In the genomic region with DNA sequence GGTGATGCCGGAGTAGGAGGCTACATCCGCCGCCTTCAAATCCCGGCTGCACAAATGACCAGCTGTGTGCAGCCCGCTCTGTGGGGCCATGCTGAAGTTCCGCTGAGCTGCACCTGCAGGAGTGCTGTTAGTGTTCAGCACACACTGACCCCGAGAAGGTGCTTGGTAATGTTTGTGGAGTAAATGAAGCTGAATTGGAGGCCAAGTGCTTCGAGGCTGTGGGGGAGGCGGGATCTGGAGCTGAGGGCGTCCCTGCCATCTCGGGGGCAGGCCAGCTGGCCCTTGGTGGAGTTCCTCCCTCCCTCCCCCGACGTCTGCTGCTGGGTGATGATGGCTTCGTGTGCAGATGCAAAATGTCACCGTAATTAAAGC, we compare ENCODE assay signal across 3 cellular contexts.
TF ChIP-seq lines count a peak whose summit lies in the region.

No MANE protein-coding gene starts in this region.

TF ChIP-seq in A549, 52 proteins besides CTCF, POLR2A, EP300 and RAD21 (continued from another document):
- no peak for TF ChIP-seq BHLHE40 (IDR thresholded peaks at IDR 0.05; ENCODE audit: low read depth, low read length)

TF ChIP-seq in GM23338, 12 proteins besides CTCF, POLR2A, EP300 and RAD21:
- TF ChIP-seq ETS1 (IDR thresholded peaks at IDR 0.05) = no peak
- no peak for TF ChIP-seq JUNB (IDR thresholded peaks at IDR 0.05; ENCODE audit: unreplicated experiment)
- TF ChIP-seq EZH2phosphoT487 (IDR thresholded peaks at IDR 0.05; ENCODE audit: unreplicated experiment) = no peak
- no peak for TF ChIP-seq EZH2 (IDR thresholded peaks at IDR 0.05; ENCODE audit: low read depth, unreplicated experiment)
- TF ChIP-seq NANOG (IDR thresholded peaks at IDR 0.05; ENCODE audit: borderline replicate concordance) = no peak

TF ChIP-seq in endothelial cell of umbilical vein, 7 proteins besides CTCF, POLR2A, EP300 and RAD21 (continued from another document):
- TF ChIP-seq MYC (IDR thresholded peaks at IDR 0.05; ENCODE audit: low read depth, low read length) (no peak), MAX (IDR thresholded peaks at IDR 0.05; ENCODE audit: insufficient read depth, insufficient read length) (no peak), EZH2 (IDR thresholded peaks at IDR 0.05; ENCODE audit: borderline replicate concordance, low read depth, low read length, severe bottlenecking) (no peak)
